Comparison of ENCODE assay signal across 9 cellular contexts in the genomic region with DNA sequence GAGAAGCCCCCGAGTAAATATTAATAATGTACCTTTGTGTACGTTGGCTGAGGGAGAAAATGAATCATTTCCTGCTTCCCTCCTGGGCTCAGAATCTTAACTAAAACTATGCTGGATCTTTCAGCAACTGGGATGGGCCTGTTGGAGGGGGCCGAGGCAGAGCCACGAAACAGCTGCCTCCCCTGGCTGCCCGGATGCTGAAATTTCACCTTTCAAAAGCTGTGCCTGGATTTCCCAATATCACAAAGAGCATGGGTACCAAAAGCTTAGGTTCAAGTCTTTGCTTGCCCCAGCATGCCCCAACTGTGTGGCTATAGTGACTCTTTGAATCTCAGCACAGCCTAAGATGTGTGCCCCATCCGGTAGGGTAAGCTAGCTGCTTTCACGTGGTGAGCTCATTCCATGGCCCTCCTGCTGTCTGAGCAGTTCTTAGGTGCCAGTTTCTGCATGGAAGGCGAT.
DNase-seq lines count a peak whose midpoint lies in the region; ATAC-seq and TF ChIP-seq lines count a peak whose summit lies in the region.
"Had no signal": no experiment of that assay in that cellular context is flagged by ENCODE, and none has a peak within 500 bp of the region (broad histone marks: within the 10 kb centered on the region; RNA-seq: fewer than 3 reads in every experiment).

No MANE protein-coding gene starts in this region.

- dilution Hi-C loops in IMR-90 (cut with HindIII; ENCODE audit: low sequenced_read_pairs, unreplicated experiment), result no loop called here

- peak overlapping the region; percentile 94 for H3K4ac ChIP-seq in IMR-90 (ENCODE audit: low read depth, low read length)

- H2AK5ac ChIP-seq in IMR-90 (ENCODE audit: low read depth, low read length), result peak overlapping the region; percentile 45

- peak overlapping the region; percentile 96 for H3K27ac ChIP-seq in IMR-90 (ENCODE audit: insufficient read depth, low read length)
- H3K27ac ChIP-seq: gastrocnemius medialis had no signal

- H4K91ac ChIP-seq in IMR-90 (ENCODE audit: insufficient read depth, low read depth, low read length), result peak overlapping the region; percentile 91

- peak overlapping the region; percentile 86 for H3K18ac ChIP-seq in IMR-90 (ENCODE audit: low read depth, low read length)

- H3K79me1 ChIP-seq in IMR-90 (ENCODE audit: low read depth in 1 of 2, low read length in 2 of 2), result no peaks in the 10 kb centered on the region

- H3K4me2 ChIP-seq in IMR-90 (ENCODE audit: low read depth, low read length), result peak overlapping the region; percentile 28; the same call in 1 of the 2 replicates

- no peak for TF ChIP-seq RAD21 in IMR-90 (IDR thresholded peaks at IDR 0.05; ENCODE audit: low read length)

- H2AK9ac ChIP-seq in IMR-90 (replicated peaks; ENCODE audit: low read depth, low read length, poor library complexity), result peak overlapping the region; percentile 89

- peak overlapping the region; percentile 85 for H3K14ac ChIP-seq in IMR-90 (replicated peaks; ENCODE audit: low read depth, low read length)

- peak overlapping the region; percentile 5 for H3K27ac Mint-ChIP-seq in activated CD4-positive, alpha-beta memory T cell treated with anti-CD3 and anti-CD28 coated beads for 36 hours

- H2AFZ ChIP-seq in IMR-90 (replicated peaks; ENCODE audit: low read length, poor library complexity), result peak overlapping the region; percentile 87

- H3K4me3 Mint-ChIP-seq in activated CD4-positive, alpha-beta memory T cell treated with anti-CD3 and anti-CD28 coated beads for 36 hours, result no peak overlapping the region

- H3K36me3 ChIP-seq in IMR-90 (ENCODE audit: control insufficient read depth, insufficient read depth, low read length), result no peaks in the 10 kb centered on the region
- H3K36me3 ChIP-seq: gastrocnemius medialis had no signal

- peak overlapping the region; percentile 95 for H2BK20ac ChIP-seq in IMR-90 (ENCODE audit: low read depth, low read length)

- peaks cover 30% of the 10 kb centered on the region for H3K4me1 Mint-ChIP-seq in activated CD4-positive, alpha-beta memory T cell treated with anti-CD3 and anti-CD28 coated beads for 36 hours (ENCODE audit: low read depth)

- peak overlapping the region; percentile 42; the same call in 2 of the 3 replicates for H2BK15ac ChIP-seq in IMR-90 (ENCODE audit: low read depth, low read length)

- intact Hi-C loops in IMR-90 (cut with micrococcal nuclease), result loop anchor here (5.0 kb wide), 1 partner anchor 398 kb away; no protein-coding TSS in a partner anchor
- intact Hi-C loops in activated CD4-positive, alpha-beta memory T cell treated with anti-CD3 and anti-CD28 coated beads for 36 hours (cut with micrococcal nuclease), result loop anchor here (10.0 kb wide), 1 partner anchor 745 kb away; no protein-coding TSS in a partner anchor

- CTCF ChIA-PET in IMR-90 (lab: Yijun Ruan, JAX), result interaction anchor here (0.7 kb wide), 1 partner anchor 105 kb away, joined by 3 read pairs; no protein-coding TSS in a partner anchor
- CTCF ChIA-PET in activated CD4-positive, alpha-beta memory T cell treated with anti-CD3 and anti-CD28 coated beads for 36 hours (lab: Charles Lee), result interaction anchor here (1.4 kb wide), 1 partner anchor 20 kb away, joined by 5 read pairs; no protein-coding TSS in a partner anchor

- H3K9ac ChIP-seq in IMR-90 (ENCODE audit: low read depth, low read length), result peak overlapping the region; percentile 32

- H3K9me1 ChIP-seq in IMR-90 (ENCODE audit: insufficient read depth, low read length), result peaks cover 11% of the 10 kb centered on the region

- POLR2A ChIA-PET in IMR-90 (lab: Charles Lee; ENCODE audit: unreplicated experiment), result no interaction called here
- POLR2A ChIA-PET in activated CD4-positive, alpha-beta memory T cell treated with anti-CD3 and anti-CD28 coated beads for 36 hours (lab: Charles Lee), result no interaction called here

- peaks cover 30% of the 10 kb centered on the region for H3K27me3 Mint-ChIP-seq in activated CD4-positive, alpha-beta memory T cell treated with anti-CD3 and anti-CD28 coated beads for 36 hours

- H3K27me3 ChIP-seq in IMR-90 (ENCODE audit: control insufficient read depth, insufficient read depth, low read length), result no peaks in the 10 kb centered on the region

- no peaks in the 10 kb centered on the region for H3K36me3 Mint-ChIP-seq in activated CD4-positive, alpha-beta memory T cell treated with anti-CD3 and anti-CD28 coated beads for 36 hours

- peak overlapping the region; percentile 66 to 88 for H4K8ac ChIP-seq in IMR-90 (ENCODE audit: low read depth in 2 of 2, low read length in 2 of 2)

- no peaks in the 10 kb centered on the region for H3K9me3 ChIP-seq in IMR-90 (ENCODE audit: control insufficient read depth, insufficient read depth, low read length)
- H3K9me3 ChIP-seq: gastrocnemius medialis had no signal

- peaks cover 22% of the 10 kb centered on the region for H3K4me1 ChIP-seq in IMR-90 (ENCODE audit: control insufficient read depth, insufficient read depth, low read length)
- H3K4me1 ChIP-seq: gastrocnemius medialis had no signal

- peak overlapping the region; percentile 95 for H2BK5ac ChIP-seq in IMR-90 (ENCODE audit: low read depth, low read length, poor library complexity, severe bottlenecking)

- 4% methylated on average over 3 of the region's 8 CpGs; no CpG with 5 or more reads in 1 of the 2 experiments for WGBS in IMR-90 (ENCODE audit: extremely low coverage in 2 of 2, insufficient read length in 1 of 2), 2 experiments

- peak; percentile 68 for DNase-seq in COLO829 (ENCODE audit: low spot score)
- peak; percentile 79 for DNase-seq in IMR-90
- peak; percentile 26 for DNase-seq in activated CD4-positive, alpha-beta memory T cell treated with anti-CD3 and anti-CD28 coated beads for 36 hours
- DNase-seq in kidney tubule cell (ENCODE audit: low spot score), result peak; percentile 76
- DNase-seq in NCI-H2227 treated with DMSO at 0.1 percent for 48 hours (lab: John Stamatoyannopoulos, UW), result no peak
- no peak for DNase-seq in NAMALWA (ENCODE audit: low spot score)
- no peak for DNase-seq in mucosa of gallbladder (ENCODE audit: low spot score)
- DNase-seq: gastrocnemius medialis had no signal

- in situ Hi-C loops in IMR-90 (cut with MboI; ENCODE audit: low sequenced_read_pairs), result loop anchor here (5.0 to 10.0 kb wide), 3 partner anchors 378 to 995 kb away; no protein-coding TSS in a partner anchor

- TF ChIP-seq POLR2A in IMR-90 (IDR thresholded peaks at IDR 0.05; ENCODE audit: low read depth, low read length), result no peak

- BruUV-seq in IMR-90 (replicated peaks; lab: Mats Ljungman, UMichigan), result no TSS peak

- TF ChIP-seq CTCF in IMR-90 (conservative IDR thresholded peaks at IDR 0.05; ENCODE audit: low read depth, low read length), result no peak

- H3K56ac ChIP-seq in IMR-90 (ENCODE audit: extremely low read depth, insufficient read depth, low read length), result peak overlapping the region; percentile 64

- peak overlapping the region; percentile 89 for H4K5ac ChIP-seq in IMR-90 (ENCODE audit: low read depth, low read length)

- peak overlapping the region; percentile 95 for H2BK120ac ChIP-seq in IMR-90 (ENCODE audit: low read depth, low read length)

- no peak overlapping the region for H3K4me3 ChIP-seq in IMR-90 (ENCODE audit: insufficient read depth, low read depth, low read length)
- H3K4me3 ChIP-seq: gastrocnemius medialis had no signal

- no peaks in the 10 kb centered on the region for H3K9me3 Mint-ChIP-seq in activated CD4-positive, alpha-beta memory T cell treated with anti-CD3 and anti-CD28 coated beads for 36 hours

- no peaks in the 10 kb centered on the region for H4K20me1 ChIP-seq in IMR-90 (ENCODE audit: insufficient read depth, low read length)

- peak; percentile 43 for ATAC-seq in IMR-90 (ENCODE audit: low read depth)
- ATAC-seq in GM18909 (IDR thresholded peaks at IDR 0.05; ENCODE audit: poor library complexity, unreplicated experiment), result no peak
- ATAC-seq: gastrocnemius medialis had no signal

- H3K23ac ChIP-seq in IMR-90 (ENCODE audit: low read depth, low read length), result peak overlapping the region; percentile 92

TF ChIP-seq in IMR-90, 13 proteins besides CTCF, POLR2A, EP300 and RAD21:
- no peak for TF ChIP-seq MXI1 (IDR thresholded peaks at IDR 0.05; ENCODE audit: borderline replicate concordance, low read depth, low read length)
- no peak for TF ChIP-seq RCOR1 (IDR thresholded peaks at IDR 0.05; ENCODE audit: insufficient replicate concordance, low read length)
- no peak for TF ChIP-seq FOS (IDR thresholded peaks at IDR 0.05; ENCODE audit: low read depth, low read length)
- TF ChIP-seq, protein P1, sequence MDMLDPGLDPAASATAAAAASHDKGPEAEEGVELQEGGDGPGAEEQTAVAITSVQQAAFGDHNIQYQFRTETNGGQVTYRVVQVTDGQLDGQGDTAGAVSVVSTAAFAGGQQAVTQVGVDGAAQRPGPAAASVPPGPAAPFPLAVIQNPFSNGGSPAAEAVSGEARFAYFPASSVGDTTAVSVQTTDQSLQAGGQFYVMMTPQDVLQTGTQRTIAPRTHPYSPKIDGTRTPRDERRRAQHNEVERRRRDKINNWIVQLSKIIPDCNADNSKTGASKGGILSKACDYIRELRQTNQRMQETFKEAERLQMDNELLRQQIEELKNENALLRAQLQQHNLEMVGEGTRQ (IDR thresholded peaks at IDR 0.05; ENCODE audit: low read depth, low read length), result no peak
- TF ChIP-seq CEBPB (IDR thresholded peaks at IDR 0.05; ENCODE audit: low read depth, low read length), result 0 out of 2 replicates have a peak, but pooled peaks have one; percentile 28
- TF ChIP-seq NFE2L2 (IDR thresholded peaks at IDR 0.05; ENCODE audit: low read depth, low read length), result no peak
- no peak for TF ChIP-seq RFX5 (IDR thresholded peaks at IDR 0.05; ENCODE audit: low read depth, low read length)
- TF ChIP-seq MAZ (IDR thresholded peaks at IDR 0.05; ENCODE audit: borderline replicate concordance, low read depth, low read length), result peak; percentile 22; the same call in 1 of the 2 replicates

Comparison
In these comparisons a context has a peak if more than half of its experiments do, and no peak if none do; other contexts are left out.
1. DNase-seq: peak in COLO829 (single experiment), IMR-90 (single experiment), activated CD4-positive, alpha-beta memory T cell treated with anti-CD3 and anti-CD28 coated beads for 36 hours (single experiment) and kidney tubule cell (single experiment); none in NCI-H2227 treated with DMSO at 0.1 percent for 48 hours (single experiment), NAMALWA (single experiment) and mucosa of gallbladder (single experiment).